In genomic region chr2:191677646-191678436, GRCh38 we compare ENCODE assay signal across 8 cellular contexts.
DNase-seq lines count a peak whose midpoint lies in the region; ATAC-seq and TF ChIP-seq lines count a peak whose summit lies in the region.

NABP1 (plus strand) TSS chr2:191678136; CDS start chr2:191678615, 479 bp downstream.

- peak within 1 kb of the TSS; percentile 79 for H3K4me3 ChIP-seq in BLaER1
- peak within 1 kb of the TSS; percentile 84 for H3K4me3 ChIP-seq in choroid plexus epithelial cell (ENCODE audit: low read depth, low read length)

- H3K9me3 ChIP-seq in BLaER1, result peaks cover 8% of the 10 kb centered on the region

- H3K9ac ChIP-seq in BLaER1, result peak within 1 kb of the TSS; percentile 89

- peaks cover 7% of the 10 kb centered on the region for H3K36me3 ChIP-seq in BLaER1

- H3K27me3 ChIP-seq in BLaER1, result no peaks in the 10 kb centered on the region

- TF ChIP-seq CTCF in choroid plexus epithelial cell (conservative IDR thresholded peaks at IDR 0.05; ENCODE audit: low read depth, low read length), result no peak

- DNase-seq in NCI-H526 (lab: John Stamatoyannopoulos, UW), result peak; percentile 84 to 98
- DNase-seq in activated CD4-positive, alpha-beta T cell treated with anti-CD3 and anti-CD28 coated beads for 4 hours, result peak; percentile 98 to 99
- DNase-seq in choroid plexus epithelial cell (ENCODE audit: low read depth), result peak; percentile 99
- peak; percentile 98 for DNase-seq in kidney tubule cell (ENCODE audit: low spot score)
- peak; percentile 98 for DNase-seq in stimulated activated CD4-positive, alpha-beta T cell treated with anti-CD3 and anti-CD28 coated beads, Interleukin-1b, Interleukin-23, amount 100 ng/mL, for 1 hour (ENCODE audit: low read depth in 2 of 2)

- peaks cover 32% of the 10 kb centered on the region for H3K4me1 ChIP-seq in BLaER1

- peak within 1 kb of the TSS; percentile 81 for H3K4me2 ChIP-seq in BLaER1

- H4K20me1 ChIP-seq in BLaER1, result no peaks in the 10 kb centered on the region

- ATAC-seq in GM19324 (IDR thresholded peaks at IDR 0.05; ENCODE audit: low FRiP score, unreplicated experiment) (peak; percentile 81), HG03460 (IDR thresholded peaks at IDR 0.05; ENCODE audit: unreplicated experiment) (peak; percentile 64)

- peak within 1 kb of the TSS; percentile 85 for H3K27ac ChIP-seq in BLaER1

Comparison
In these comparisons a context has a peak if more than half of its experiments do, and no peak if none do; other contexts are left out.
1. Peak in every context shown above with its lines: DNase-seq, ATAC-seq, H3K4me3 ChIP-seq and H3K27ac ChIP-seq.